13 cellular contexts compared by ENCODE assay signal in genomic region chr4:110808371-110808878, GRCh38.
DNase-seq lines count a peak whose midpoint lies in the region; ATAC-seq, FAIRE-seq and TF ChIP-seq lines count a peak whose summit lies in the region.
"Had no signal": no experiment of that assay in that cellular context is flagged by ENCODE, and none has a peak within 500 bp of the region (broad histone marks: within the 10 kb centered on the region; RNA-seq: fewer than 3 reads in every experiment).

No MANE protein-coding gene starts in this region.

- peak; percentile 41 for FAIRE-seq in colon (lab: Jason Lieb, UNC)
- FAIRE-seq: G401.6 had no signal

- intact Hi-C loops in aorta (cut with DNase I) = no loop called here

- H3K36me3 ChIP-seq in aorta (ENCODE audit: control insufficient read depth in 1 of 2, insufficient read depth in 2 of 2, low read length in 1 of 2) = no peaks in the 10 kb centered on the region

- ATAC-seq in GM21825 (IDR thresholded peaks at IDR 0.05; ENCODE audit: unreplicated experiment) (peak; percentile 89), HG03469 (IDR thresholded peaks at IDR 0.05; ENCODE audit: unreplicated experiment) (peak; percentile 63), aorta (ENCODE audit: low FRiP score) (no peak)
- ATAC-seq: activated CD4-positive, CD25-positive, alpha-beta regulatory T cell treated with anti-CD3 and anti-CD28 coated beads, Interleukin-2, amount 50 U/mL, for 24 hours; stimulated activated naive CD8-positive, alpha-beta T cell treated with anti-CD3 and anti-CD28 coated beads, Interleukin-15, amount 100 ng/mL, for 72 hours had no signal

- TF ChIP-seq CTCF in GM10266 (IDR thresholded peaks at IDR 0.05; ENCODE audit: control insufficient read depth, insufficient read depth, low read depth, missing control alignments) = no peak

- no peak overlapping the region for H3K27ac ChIP-seq in aorta (ENCODE audit: low read depth in 1 of 2, low read length in 2 of 2)

- DNase-seq in ELR (ENCODE audit: low read depth) (peak; percentile 73), GM10266 (ENCODE audit: extremely low spot score) (no peak), aorta (no peak), amniotic stem cell (lab: John Stamatoyannopoulos, UW) (no peak)
- DNase-seq in stimulated activated CD4-positive, alpha-beta T cell treated with anti-CD3 and anti-CD28 coated beads, Interleukin-4, amount 100 ng/mL, for 1 hour = no peak
- DNase-seq: activated effector memory CD4-positive, alpha-beta T cell treated with anti-CD3 and anti-CD28 coated beads, Interleukin-2, amount 50 U/mL, for 16 hours; NCI-H2029 treated with DMSO at 0.1 percent for 48 hours; stimulated activated naive CD8-positive, alpha-beta T cell treated with anti-CD3 and anti-CD28 coated beads, Interleukin-15, amount 100 ng/mL, for 72 hours had no signal

- H3K4me3 ChIP-seq in aorta (ENCODE audit: low read length in 2 of 2) = no peak overlapping the region

- no peaks in the 10 kb centered on the region for H3K4me1 ChIP-seq in aorta (ENCODE audit: control insufficient read depth in 1 of 2, insufficient read depth in 2 of 2, low read length in 2 of 2)

- no peaks in the 10 kb centered on the region for H3K27me3 ChIP-seq in aorta (ENCODE audit: control insufficient read depth in 1 of 2, insufficient read depth in 2 of 2, low read length in 1 of 2)

- no peaks in the 10 kb centered on the region for H3K9me3 ChIP-seq in aorta (ENCODE audit: control insufficient read depth, low read length)

- WGBS in aorta, 2 donors = 46 to 49% methylated on average over 6 of the region's 6 CpGs
